Comparison of ENCODE assay signal across 11 cellular contexts in genomic region chr11:102920118-102920684, GRCh38. TPM values are rescaled to one million over a fixed set of nuclear protein-coding genes. Genes with fewer than 3 reads are reported as not detected.
DNase-seq lines count a peak whose midpoint lies in the region; ATAC-seq and TF ChIP-seq lines count a peak whose summit lies in the region.
"Had no signal": no experiment of that assay in that cellular context is flagged by ENCODE, and none has a peak within 500 bp of the region (broad histone marks: within the 10 kb centered on the region; RNA-seq: fewer than 3 reads in every experiment).

No MANE protein-coding gene starts in this region.

- intact Hi-C loops in mucosa of descending colon (cut with DNase I, micrococcal nuclease) = no loop called here

- H3K27ac ChIP-seq in effector memory CD4-positive, alpha-beta T cell (ENCODE audit: insufficient read depth, low read length, poor library complexity, severe bottlenecking) = no peak overlapping the region

- no peaks in the 10 kb centered on the region for H3K36me3 ChIP-seq in mucosa of descending colon (ENCODE audit: low read depth)
- no peaks in the 10 kb centered on the region for H3K36me3 ChIP-seq in effector memory CD4-positive, alpha-beta T cell (ENCODE audit: control insufficient read depth, insufficient read depth, low read length)

- no peaks in the 10 kb centered on the region for H3K9me3 ChIP-seq in mucosa of descending colon
- H3K9me3 ChIP-seq in effector memory CD4-positive, alpha-beta T cell (ENCODE audit: control insufficient read depth, low read length) = no peaks in the 10 kb centered on the region

- no peaks in the 10 kb centered on the region for H3K4me1 ChIP-seq in mucosa of descending colon (ENCODE audit: low read depth)
- H3K4me1 ChIP-seq in effector memory CD4-positive, alpha-beta T cell (ENCODE audit: control insufficient read depth, insufficient read depth, low read length, poor library complexity, severe bottlenecking) = no peaks in the 10 kb centered on the region

- no peak overlapping the region for H3K4me3 ChIP-seq in mucosa of descending colon
- no peak overlapping the region for H3K4me3 ChIP-seq in effector memory CD4-positive, alpha-beta T cell (ENCODE audit: insufficient read depth, low read depth, low read length, poor library complexity, severe bottlenecking)

- DNase-seq in mucosa of descending colon = no peak
- no peak for DNase-seq in activated effector memory CD4-positive, alpha-beta T cell treated with anti-CD3 and anti-CD28 coated beads, Interleukin-2, amount 50 U/mL, for 16 hours
- DNase-seq in DMS53 treated with DMSO at 0.1 percent for 48 hours (lab: John Stamatoyannopoulos, UW; ENCODE audit: unreplicated experiment) = no peak
- no peak for DNase-seq in effector memory CD4-positive, alpha-beta T cell
- DNase-seq: NCI-H1105 treated with DMSO at 0.1 percent for 48 hours, nephron progenitor cell, T-cell had no signal

- TF ChIP-seq CTCF in mucosa of descending colon (IDR thresholded peaks at IDR 0.05) = no peak

- ATAC-seq in GM19025 (IDR thresholded peaks at IDR 0.05; ENCODE audit: low read depth, unreplicated experiment) = peak; percentile 78
- peak; percentile 63 for ATAC-seq in HG02588 (IDR thresholded peaks at IDR 0.05; ENCODE audit: unreplicated experiment)
- peak; percentile 82 for ATAC-seq in HG03575 (IDR thresholded peaks at IDR 0.05; ENCODE audit: extremely low read depth, insufficient number of reproducible peaks, low FRiP score, unreplicated experiment)
- ATAC-seq in mucosa of descending colon = peak; percentile 25
- ATAC-seq: T-cell had no signal

- H3K27me3 ChIP-seq in effector memory CD4-positive, alpha-beta T cell (replicated peaks; ENCODE audit: control insufficient read depth, insufficient read depth, low read length, poor library complexity, severe bottlenecking) = no peaks in the 10 kb centered on the region

RNA-seq across cellular contexts. Expression of gene MMP13, which starts 35.3 kb away (rescaled TPM):
- not detected for total RNA-seq in mucosa of descending colon
- total RNA-seq: fibroblast of villous mesenchyme, T-cell had no signal

RNA-seq across cellular contexts. Expression of gene MMP12, which starts 45.4 kb away (rescaled TPM):
- 10 to 100 TPM in 1 of 3 donors, 1 to 10 TPM in 2; 2.7 to 17.5 (median 5.4) TPM for total RNA-seq in mucosa of descending colon
- total RNA-seq: T-cell had no signal

Comparison
In these comparisons a context has a peak if more than half of its experiments do, and no peak if none do; other contexts are left out.
1. ATAC-seq: peak in every context shown above with its lines; median percentile 82 in HG03575; 78 in GM19025; 63 in HG02588; 25 in mucosa of descending colon.